ENCODE assay signal across 2 cellular contexts in the genomic region with DNA sequence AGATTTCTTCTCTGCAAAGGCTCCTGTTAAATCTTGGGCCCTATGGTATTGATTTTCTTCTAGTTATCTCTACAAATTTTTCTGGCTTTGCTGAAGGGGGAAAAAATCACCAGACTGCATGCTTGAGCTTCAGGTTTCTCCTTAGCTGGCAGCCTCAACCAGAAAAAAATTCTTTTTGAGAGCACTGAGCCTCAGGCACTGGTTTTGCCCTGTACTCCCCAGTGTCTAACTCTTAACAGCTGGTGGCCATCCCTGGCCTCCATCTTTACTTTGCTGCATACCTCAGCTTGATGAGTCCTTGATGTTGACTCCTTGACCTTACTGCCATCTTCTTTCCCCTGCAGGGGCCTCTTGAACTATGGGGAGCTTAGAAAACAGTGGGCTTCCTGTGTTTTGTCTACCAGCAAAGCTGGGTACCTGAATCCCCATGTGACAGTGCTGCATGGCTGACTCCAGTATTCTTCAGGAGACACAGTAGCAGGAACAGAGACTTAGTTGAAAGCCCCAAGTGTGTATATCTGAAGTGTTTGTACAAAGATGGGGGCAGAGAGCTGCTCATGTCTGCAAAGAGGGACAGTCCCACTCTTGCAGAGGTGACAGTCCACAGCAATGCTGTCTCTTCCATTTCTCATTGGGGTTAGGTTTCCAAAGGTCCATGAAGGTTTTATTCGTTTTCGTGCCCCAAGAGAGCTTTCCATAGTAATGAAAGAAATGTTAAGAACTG. TPM values are rescaled to one million over a fixed set of nuclear protein-coding genes. Genes with fewer than 3 reads are reported as not detected.
"Had no signal": no experiment of that assay in that cellular context is flagged by ENCODE, and none has a peak within 500 bp of the region (broad histone marks: within the 10 kb centered on the region; RNA-seq: fewer than 3 reads in every experiment).

No MANE protein-coding gene starts in this region.

RNA-seq across cellular contexts. Expression of a gene that starts 31.7 kb away (rescaled TPM):
- total RNA-seq: HT-29 had no signal
- polyA plus RNA-seq: IgD-negative memory B cell had no signal
